ENCODE assay signal across 34 cellular contexts in the genomic region with DNA sequence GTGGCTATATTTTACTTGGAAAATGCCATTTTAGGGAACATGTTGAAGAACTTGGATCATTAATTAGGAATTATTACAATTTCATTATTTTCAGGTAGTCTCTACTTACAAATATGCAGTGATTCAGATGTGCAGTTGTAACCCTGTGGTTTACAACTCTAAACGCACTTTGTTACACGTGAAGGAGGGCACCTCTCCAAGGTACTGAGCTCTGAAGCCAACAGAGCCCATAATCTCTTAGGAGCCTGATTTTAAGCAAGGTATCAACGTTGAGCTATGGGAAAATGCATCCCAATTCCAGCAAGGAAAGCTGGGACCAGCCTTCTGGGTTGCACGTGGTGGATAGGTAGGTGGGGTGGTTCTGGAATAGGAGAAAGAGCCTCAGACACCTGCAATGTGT.
"Had no signal": no experiment of that assay in that cellular context is flagged by ENCODE, and none has a peak within 500 bp of the region (broad histone marks: within the 10 kb centered on the region; RNA-seq: fewer than 3 reads in every experiment).

No MANE protein-coding gene starts in this region.

- H3K27me3 ChIP-seq: MG63, Peyer's patch, SJSA1 had no signal

- H3K27ac ChIP-seq: Peyer's patch, SJSA1, VCaP had no signal

- DNase-seq: activated CD4-positive, alpha-beta memory T cell treated with anti-CD3 and anti-CD28 coated beads, Interleukin-2, amount 10 ng/mL, durations not matched to agents 7 days and 5 days; activated CD4-positive, alpha-beta T cell treated with anti-CD3 and anti-CD28 coated beads for 1 hour; activated CD4-positive, alpha-beta T cell treated with anti-CD3 and anti-CD28 coated beads for 48 hours; activated CD4-positive, CD25-positive, alpha-beta regulatory T cell; activated CD8-positive, alpha-beta memory T cell treated with anti-CD3 and anti-CD28 coated beads for 24 hours; activated CD8-positive, alpha-beta memory T cell treated with anti-CD3 and anti-CD28 coated beads, Interleukin-2, amount 10 ng/mL, durations not matched to agents 7 days and 5 days; activated CD8-positive, alpha-beta memory T cell treated with anti-CD3 and anti-CD28 coated beads, Interleukin-2, amount 50 U/mL, for 48 hours; activated effector memory CD4-positive, alpha-beta T cell treated with Interleukin-2 at 50 U/mL for 16 hours; activated naive CD4-positive, alpha-beta T cell treated with anti-CD3 and anti-CD28 coated beads, Interleukin-2, amount 10 ng/mL, durations not matched to agents 7 days and 5 days; activated naive CD8-positive, alpha-beta T cell treated with anti-CD3 and anti-CD28 coated beads, Interleukin-2, amount 50 U/mL, for 24 hours; activated T-cell treated with anti-CD3 and anti-CD28 coated beads, Interleukin-2, amount 50 U/mL, for 48 hours; aorta; caudate nucleus; cerebellar nuclear complex; MG63; NCI-H1048; NCI-H1105 treated with DMSO at 0.1 percent for 48 hours; NCI-H1436; NCI-H1694; NCI-H1930; NCI-H2081 treated with DMSO at 0.1 percent for 48 hours; NCI-H345; NCI-H524 treated with DMSO at 0.1 percent for 48 hours; NK-92 treated with Interleukin-12 subunit alpha and Interleukin-12 subunit beta, amount 100 ng/mL, for 24 hours; PC-3; Peyer's patch; RPMI8226; SHP77 treated with DMSO at 0.1 percent for 48 hours; SW 1271; T-helper 1 cell; T-helper 2 cell; T-helper 9 cell had no signal

- H3K4me3 ChIP-seq: MG63, Peyer's patch, SJSA1 had no signal

- H3K9me3 ChIP-seq: MG63, Peyer's patch, SJSA1 had no signal

- ATAC-seq: activated CD8-positive, alpha-beta memory T cell treated with anti-CD3 and anti-CD28 coated beads, Interleukin-2, amount 10 ng/mL, durations not matched to agents 7 days and 5 days; activated naive CD8-positive, alpha-beta T cell treated with anti-CD3 and anti-CD28 coated beads, Interleukin-2, amount 50 U/mL, for 24 hours; PC-3 had no signal

- H3K4me1 ChIP-seq: Peyer's patch, SJSA1 had no signal

- H3K36me3 ChIP-seq: MG63, Peyer's patch, SJSA1 had no signal
